Comparison of ENCODE assay signal across 9 cellular contexts in genomic region chr6:79670789-79671188, GRCh38. TPM values are rescaled to one million over a fixed set of nuclear protein-coding genes. Genes with fewer than 3 reads are reported as not detected.
DNase-seq lines count a peak whose midpoint lies in the region; ATAC-seq and TF ChIP-seq lines count a peak whose summit lies in the region.
"Had no signal": no experiment of that assay in that cellular context is flagged by ENCODE, and none has a peak within 500 bp of the region (broad histone marks: within the 10 kb centered on the region; RNA-seq: fewer than 3 reads in every experiment).

No MANE protein-coding gene starts in this region.

- H3K23ac ChIP-seq in mesendoderm (ENCODE audit: low read length): no peak overlapping the region

- no peaks in the 10 kb centered on the region for H3K9me3 Mint-ChIP-seq in Calu3 (ENCODE audit: low read depth, unreplicated experiment)
- H3K9me3 Mint-ChIP-seq in activated naive CD8-positive, alpha-beta T cell treated with anti-CD3 and anti-CD28 coated beads for 36 hours: peaks cover 1% of the 10 kb centered on the region

- DNase-seq in Calu3: no peak
- DNase-seq in NCI-H2029 treated with DMSO at 0.1 percent for 48 hours (lab: John Stamatoyannopoulos, UW): peak; percentile 98
- no peak for DNase-seq in activated naive CD8-positive, alpha-beta T cell treated with anti-CD3 and anti-CD28 coated beads for 36 hours
- DNase-seq in mesendoderm: peak; percentile 51
- DNase-seq in HCEC 1CT: no peak
- DNase-seq in activated CD8-positive, alpha-beta memory T cell treated with anti-CD3 and anti-CD28 coated beads, Interleukin-2, amount 50 U/mL, for 4 hours: no peak
- DNase-seq in stimulated activated CD4-positive, alpha-beta T cell treated with anti-CD3 and anti-CD28 coated beads, Interleukin-2, amount 100 ng/mL, for 24 hours: no peak
- DNase-seq: NCI-H1930 had no signal

- H4K8ac ChIP-seq in mesendoderm (ENCODE audit: low read depth, low read length): no peak overlapping the region

- no peak overlapping the region for H3K4me3 ChIP-seq in mesendoderm (ENCODE audit: low read length)

- no peak overlapping the region for H4K5ac ChIP-seq in mesendoderm (ENCODE audit: low read length)

- no peaks in the 10 kb centered on the region for H3K27me3 Mint-ChIP-seq in Calu3 (ENCODE audit: unreplicated experiment)
- no peaks in the 10 kb centered on the region for H3K27me3 Mint-ChIP-seq in activated naive CD8-positive, alpha-beta T cell treated with anti-CD3 and anti-CD28 coated beads for 36 hours

- peaks cover 2% of the 10 kb centered on the region for H3K36me3 ChIP-seq in mesendoderm (ENCODE audit: control insufficient read depth, insufficient read depth, low read length)

- no CpG with 5 or more reads among the region's 2 CpGs for WGBS in mesendoderm (ENCODE audit: extremely low coverage, insufficient coverage, low lambda C conversion rate)

- no peak overlapping the region for H3K18ac ChIP-seq in mesendoderm (ENCODE audit: low read length)

- H3K27ac ChIP-seq in mesendoderm (ENCODE audit: low read depth, low read length): no peak overlapping the region

- no peak for TF ChIP-seq CTCF in Calu3 (IDR thresholded peaks at IDR 0.05; ENCODE audit: unreplicated experiment)

- no peak overlapping the region for H3K9ac ChIP-seq in mesendoderm (ENCODE audit: low read length)

- H2BK15ac ChIP-seq in mesendoderm (replicated peaks; ENCODE audit: low read depth): no peak overlapping the region

- H2BK5ac ChIP-seq in mesendoderm (ENCODE audit: low read length): no peak overlapping the region

- no peaks in the 10 kb centered on the region for H3K79me1 ChIP-seq in mesendoderm (ENCODE audit: low read length)

- peaks cover 62% of the 10 kb centered on the region for H3K4me1 Mint-ChIP-seq in Calu3 (ENCODE audit: low read depth, unreplicated experiment)
- peaks cover 56% of the 10 kb centered on the region for H3K4me1 Mint-ChIP-seq in activated naive CD8-positive, alpha-beta T cell treated with anti-CD3 and anti-CD28 coated beads for 36 hours

- no TSS peak for BruUV-seq in Calu3 (replicated peaks; lab: Mats Ljungman, UMichigan)

- H3K56ac ChIP-seq in mesendoderm (ENCODE audit: low read length): no peak overlapping the region

- intact Hi-C loops in Calu3 (cut with micrococcal nuclease; ENCODE audit: unreplicated experiment): loop anchor here (2.0 to 10.0 kb wide), 5 partner anchors 36 to 596 kb away; partner anchors contain the start of genes HMGN3, LCA5 and PHIP

- no peak for ATAC-seq in HG02623 (IDR thresholded peaks at IDR 0.05; ENCODE audit: unreplicated experiment)

- H3K4me1 ChIP-seq in mesendoderm (ENCODE audit: control insufficient read depth, low read depth, low read length): no peaks in the 10 kb centered on the region

- H3K79me2 ChIP-seq in mesendoderm (ENCODE audit: control insufficient read depth, insufficient read depth, low read length): no peaks in the 10 kb centered on the region

- no peaks in the 10 kb centered on the region for H3K27me3 ChIP-seq in mesendoderm (ENCODE audit: insufficient read depth, low read length, poor library complexity)

- H2AK5ac ChIP-seq in mesendoderm (ENCODE audit: low read length): no peak overlapping the region

- no peak overlapping the region for H2BK120ac ChIP-seq in mesendoderm (ENCODE audit: low read depth, low read length)

- H3K4ac ChIP-seq in mesendoderm (ENCODE audit: low read depth, low read length): no peak overlapping the region

- peak overlapping the region; percentile 11 for H3K4me3 Mint-ChIP-seq in Calu3 (ENCODE audit: low read depth, unreplicated experiment)
- no peak overlapping the region for H3K4me3 Mint-ChIP-seq in activated naive CD8-positive, alpha-beta T cell treated with anti-CD3 and anti-CD28 coated beads for 36 hours

- H3K36me3 Mint-ChIP-seq in Calu3 (ENCODE audit: insufficient read depth, unreplicated experiment): peaks cover 21% of the 10 kb centered on the region
- H3K36me3 Mint-ChIP-seq in activated naive CD8-positive, alpha-beta T cell treated with anti-CD3 and anti-CD28 coated beads for 36 hours: peaks cover 6% of the 10 kb centered on the region

- H3K4me2 ChIP-seq in mesendoderm (ENCODE audit: low read length): no peak overlapping the region

- CTCF ChIA-PET in Calu3 (lab: Charles Lee): interaction anchor here (0.7 to 1.3 kb wide), 2 partner anchors 22 to 40 kb away, joined by 3 to 4 read pairs; partner anchors contain the start of gene SH3BGRL2

- H3K27ac Mint-ChIP-seq in Calu3 (ENCODE audit: unreplicated experiment): peak overlapping the region; percentile 97
- H3K27ac Mint-ChIP-seq in activated naive CD8-positive, alpha-beta T cell treated with anti-CD3 and anti-CD28 coated beads for 36 hours: peak overlapping the region; percentile 88

RNA-seq across cellular contexts. Expression of gene SH3BGRL2, which starts 39.7 kb away (rescaled TPM):
- 44.3 and 46.1 TPM in 2 replicates for total RNA-seq in Calu3 (2022)
- 1 to 10 TPM; 5.1 to 5.2 TPM for total RNA-seq in activated naive CD8-positive, alpha-beta T cell treated with anti-CD3 and anti-CD28 coated beads for 36 hours
- polyA plus RNA-seq in mesendoderm (2013, experiment 1 of 2): 18.8 TPM
- polyA plus RNA-seq in mesendoderm (2013, experiment 2 of 2): 18.6 TPM

Comparison
In these comparisons a context has a peak if more than half of its experiments do, and no peak if none do; other contexts are left out.
1. DNase-seq: peak in NCI-H2029 treated with DMSO at 0.1 percent for 48 hours (single experiment) and mesendoderm (single experiment); none in Calu3 (single experiment), activated naive CD8-positive, alpha-beta T cell treated with anti-CD3 and anti-CD28 coated beads for 36 hours (single experiment), HCEC 1CT (single experiment), activated CD8-positive, alpha-beta memory T cell treated with anti-CD3 and anti-CD28 coated beads, Interleukin-2, amount 50 U/mL, for 4 hours (single experiment) and stimulated activated CD4-positive, alpha-beta T cell treated with anti-CD3 and anti-CD28 coated beads, Interleukin-2, amount 100 ng/mL, for 24 hours (0 of 2).